Comparison of ENCODE assay signal across 10 cellular contexts in genomic region chr7:123769371-123769770, GRCh38. TPM values are rescaled to one million over a fixed set of nuclear protein-coding genes. Genes with fewer than 3 reads are reported as not detected.
DNase-seq lines count a peak whose midpoint lies in the region; ATAC-seq and TF ChIP-seq lines count a peak whose summit lies in the region.
"Had no signal": no experiment of that assay in that cellular context is flagged by ENCODE, and none has a peak within 500 bp of the region (broad histone marks: within the 10 kb centered on the region; RNA-seq: fewer than 3 reads in every experiment).

No MANE protein-coding gene starts in this region.

- H3K36me3 ChIP-seq in MG63 (no peaks in the 10 kb centered on the region), mammary epithelial cell (ENCODE audit: insufficient read depth, low read length) (no peaks in the 10 kb centered on the region), right lobe of liver (no peaks in the 10 kb centered on the region)

- no peaks in the 10 kb centered on the region for H3K9me3 ChIP-seq in MG63
- no peaks in the 10 kb centered on the region for H3K9me3 ChIP-seq in mammary epithelial cell (replicated peaks; ENCODE audit: insufficient read depth, low read length)
- no peaks in the 10 kb centered on the region for H3K9me3 ChIP-seq in right lobe of liver

- TF ChIP-seq CTCF in mammary epithelial cell (conservative IDR thresholded peaks at IDR 0.05 in 1 of 2, IDR thresholded peaks at IDR 0.05 in 1 of 2; ENCODE audit: extremely low read depth in 1 of 2, insufficient read depth in 1 of 2, low read depth in 1 of 2, low read length in 2 of 2) (no peak), right lobe of liver (IDR thresholded peaks at IDR 0.05) (no peak)

- peaks cover 43% of the 10 kb centered on the region for H3K4me1 ChIP-seq in mammary epithelial cell (ENCODE audit: insufficient read depth, low read length)
- H3K4me1 ChIP-seq in right lobe of liver, result peaks cover 0 to 14% (median 4%) of the 10 kb centered on the region in 4 donors

- no peaks in the 10 kb centered on the region for H3K79me2 ChIP-seq in mammary epithelial cell (ENCODE audit: insufficient read depth, low read length)

- ATAC-seq in right lobe of liver, result peak; percentile 75 to 92 (median 89)
- ATAC-seq: stimulated activated naive CD8-positive, alpha-beta T cell treated with anti-CD3 and anti-CD28 coated beads, Interleukin-15, Interleukin-2, amounts not matched to agents 100 U/mL and 50 U/mL, for 24 hours had no signal

- no peaks in the 10 kb centered on the region for H4K20me1 ChIP-seq in mammary epithelial cell (ENCODE audit: insufficient read depth, low read length)

- peak; percentile 74 for DNase-seq in Caki2 (ENCODE audit: low read depth)
- peak; percentile 84 for DNase-seq in MG63
- DNase-seq in mammary epithelial cell, result peak; percentile 83
- DNase-seq in right lobe of liver, result peak in 2 of 3 donors; percentile 46 to 48
- no peak for DNase-seq in midbrain (lab: John Stamatoyannopoulos, UW)
- DNase-seq in NCI-H2107 (lab: John Stamatoyannopoulos, UW), result no peak
- DNase-seq in hippocampal formation (lab: John Stamatoyannopoulos, UW), result no peak
- no peak for DNase-seq in NCI-H1092 (lab: John Stamatoyannopoulos, UW)
- DNase-seq: stimulated activated naive CD8-positive, alpha-beta T cell treated with anti-CD3 and anti-CD28 coated beads, Interleukin-15, Interleukin-2, amounts not matched to agents 100 U/mL and 50 U/mL, for 24 hours had no signal

- intact Hi-C loops in mammary epithelial cell (cut with micrococcal nuclease) (loop anchor here (1.0 kb wide), 1 partner anchor 12 kb away; no protein-coding TSS in a partner anchor), right lobe of liver (cut with DNase I) (no loop called here)

- 55% methylated on average over 3 of the region's 3 CpGs for WGBS in mammary epithelial cell (ENCODE audit: low coverage, missing lambda C conversion rate)
- 54% methylated on average over 3 of the region's 3 CpGs for WGBS in right lobe of liver (ENCODE audit: insufficient coverage, low coverage, low lambda C conversion rate, missing lambda C conversion rate)

- H3K27ac ChIP-seq in mammary epithelial cell (ENCODE audit: insufficient read depth, low read depth, low read length) (no peak overlapping the region), right lobe of liver (peak overlapping the region in 2 of 3 donors; percentile 38 to 67)
- H3K27ac ChIP-seq: VCaP had no signal

- in situ Hi-C loops in Caki2 (cut with HindIII; ENCODE audit: low pct_unique_long_range_greater_than_20kb, low sequenced_read_pairs), result no loop called here
- in situ Hi-C loops in mammary epithelial cell (cut with MboI; ENCODE audit: low sequenced_read_pairs in 2 of 2), result no loop called here

- CTCF ChIA-PET in mammary epithelial cell (lab: Charles Lee; ENCODE audit: low non-redundant PET), result no interaction called here

- H3K27me3 ChIP-seq in MG63 (no peaks in the 10 kb centered on the region), mammary epithelial cell (ENCODE audit: insufficient read depth, low read length) (no peaks in the 10 kb centered on the region), right lobe of liver (no peaks in the 10 kb centered on the region)

- dilution Hi-C loops in mammary epithelial cell (cut with HindIII; ENCODE audit: low sequenced_read_pairs), result no loop called here

- no peak for TF ChIP-seq POLR2A in right lobe of liver (IDR thresholded peaks at IDR 0.05)

- H3K9ac ChIP-seq in mammary epithelial cell (ENCODE audit: insufficient read depth, low read length), result no peak overlapping the region

- H3K4me2 ChIP-seq in mammary epithelial cell (ENCODE audit: insufficient read depth, low read depth, low read length), result peak overlapping the region; percentile 18

- H2AFZ ChIP-seq in mammary epithelial cell (ENCODE audit: low read depth, low read length), result no peak overlapping the region

- H3K4me3 ChIP-seq in MG63 (no peak overlapping the region), mammary epithelial cell (replicated peaks in 1 of 3; ENCODE audit: insufficient read depth in 1 of 3, low read depth in 2 of 3, low read length in 3 of 3) (no peak overlapping the region), right lobe of liver (no peak overlapping the region)

- no TSS peak for BruUV-seq in mammary epithelial cell (replicated peaks; lab: Mats Ljungman, UMichigan)

RNA-seq across cellular contexts. Expression of gene WASL, which starts 20.6 kb away (rescaled TPM):
- total RNA-seq in Caki2 (2014; rRNA removed; shearing (Covaris generic); ENCODE audit: low replicate concordance), result 3.9 and 4.1 TPM in 2 replicates
- total RNA-seq in MG63 (2014; rRNA removed; shearing (Covaris generic); ENCODE audit: low replicate concordance), result 1.4 TPM in 2 replicates
- total RNA-seq in mammary epithelial cell (10 to 100 TPM; 26.3 to 45.6 TPM), right lobe of liver (10 to 100 TPM; 20.6 to 26.7 (median 24.8) TPM)
- 13.2 TPM for polyA plus RNA-seq in mammary epithelial cell
- 18.0 TPM for polyA minus RNA-seq in mammary epithelial cell

Comparison
In these comparisons a context has a peak if more than half of its experiments do, and no peak if none do; other contexts are left out.
1. DNase-seq: peak in Caki2 (single experiment), MG63 (single experiment), mammary epithelial cell (single experiment) and right lobe of liver (2 of 3); none in midbrain (single experiment), NCI-H2107 (single experiment), hippocampal formation (0 of 2) and NCI-H1092 (single experiment).